8 cellular contexts compared by ENCODE assay signal in the genomic region with DNA sequence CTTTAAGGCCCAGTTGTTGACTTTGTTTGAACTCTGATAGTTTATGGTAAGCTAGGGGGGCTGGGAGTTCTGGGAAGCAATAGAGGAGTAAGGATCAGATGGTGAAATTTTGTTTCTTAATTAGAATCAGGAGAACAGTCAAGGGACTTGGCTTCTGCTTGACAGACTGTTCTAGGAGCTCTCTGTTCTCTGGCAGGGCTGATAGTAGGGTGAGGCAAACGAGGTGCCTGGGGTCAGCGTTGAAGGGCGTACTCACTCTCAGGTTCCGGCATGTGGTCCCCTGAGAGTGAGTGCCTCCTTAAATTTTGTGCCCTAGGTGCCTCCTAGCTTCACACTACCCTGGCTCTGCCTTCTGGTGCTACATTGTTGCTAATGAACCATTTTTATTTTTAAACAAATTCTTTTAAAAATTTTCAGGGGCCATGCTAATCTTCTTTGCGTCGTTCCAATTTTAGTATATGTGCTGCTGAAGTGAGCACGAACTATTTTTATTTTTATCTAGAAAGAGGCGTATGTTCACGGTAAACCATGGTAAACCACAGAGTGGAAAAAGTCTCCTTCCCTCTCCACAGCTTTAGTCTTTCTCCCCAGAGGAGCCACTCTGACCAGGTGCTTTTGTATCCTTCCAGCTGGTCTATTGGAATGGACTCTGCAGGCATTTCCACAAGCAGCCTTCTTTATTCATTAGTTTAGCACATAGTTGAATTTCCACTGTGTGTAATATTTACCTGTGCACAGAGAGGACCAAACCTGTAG. TPM values are rescaled to one million over a fixed set of nuclear protein-coding genes. Genes with fewer than 3 reads are reported as not detected.
DNase-seq lines count a peak whose midpoint lies in the region; ATAC-seq and TF ChIP-seq lines count a peak whose summit lies in the region.

No MANE protein-coding gene starts in this region.

- H3K9me3 ChIP-seq in DOHH2 (ENCODE audit: control insufficient read depth, insufficient read depth, low read length) (no peaks in the 10 kb centered on the region), mucosa of descending colon (no peaks in the 10 kb centered on the region), SJCRH30 (replicated peaks) (no peaks in the 10 kb centered on the region)

- H3K4me2 ChIP-seq in DOHH2 (ENCODE audit: low read length): peak overlapping the region; percentile 82

- H3F3A ChIP-seq in DOHH2 (ENCODE audit: control insufficient read depth, insufficient read depth): peaks cover 31% of the 10 kb centered on the region

- H3K27ac ChIP-seq in DOHH2 (ENCODE audit: low read depth, low read length): peak overlapping the region; percentile 93
- H3K27ac ChIP-seq in SJCRH30: no peak overlapping the region

- H3K27me3 Mint-ChIP-seq in activated T-helper 1 cell treated with anti-CD3 and anti-CD28 coated beads, Interleukin-12 subunit alpha, Interleukin-12 subunit beta, Interleukin-2, Interleukin-4 antibody, amounts not matched to agents 30 ng/mL and 10 ng/mL and 1 ng/mL, durations not matched to agents 14 hours and 24 hours and 36 hours (ENCODE audit: insufficient read depth): no peaks in the 10 kb centered on the region

- H3K36me3 ChIP-seq in DOHH2 (ENCODE audit: control insufficient read depth, low read length) (peaks cover 82% of the 10 kb centered on the region), mucosa of descending colon (ENCODE audit: low read depth) (no peaks in the 10 kb centered on the region), SJCRH30 (no peaks in the 10 kb centered on the region)

- no peaks in the 10 kb centered on the region for H3K9me3 Mint-ChIP-seq in activated T-helper 1 cell treated with anti-CD3 and anti-CD28 coated beads, Interleukin-12 subunit alpha, Interleukin-12 subunit beta, Interleukin-2, Interleukin-4 antibody, amounts not matched to agents 30 ng/mL and 10 ng/mL and 1 ng/mL, durations not matched to agents 14 hours and 24 hours and 36 hours

- H3K4me1 ChIP-seq in DOHH2 (ENCODE audit: control insufficient read depth, low read length) (peaks cover 88% of the 10 kb centered on the region), mucosa of descending colon (ENCODE audit: low read depth) (peaks cover 21% of the 10 kb centered on the region), SJCRH30 (no peaks in the 10 kb centered on the region)

- peak overlapping the region; percentile 92 for H3K27ac Mint-ChIP-seq in activated T-helper 1 cell treated with anti-CD3 and anti-CD28 coated beads, Interleukin-12 subunit alpha, Interleukin-12 subunit beta, Interleukin-2, Interleukin-4 antibody, amounts not matched to agents 30 ng/mL and 10 ng/mL and 1 ng/mL, durations not matched to agents 14 hours and 24 hours and 36 hours

- no peaks in the 10 kb centered on the region for H3K9me2 ChIP-seq in DOHH2 (replicated peaks; ENCODE audit: control insufficient read depth, low read length)

- H3K27me3 ChIP-seq in DOHH2 (ENCODE audit: control insufficient read depth, low read length): no peaks in the 10 kb centered on the region
- no peaks in the 10 kb centered on the region for H3K27me3 ChIP-seq in SJCRH30

- peaks cover 80% of the 10 kb centered on the region for H3K79me2 ChIP-seq in DOHH2 (ENCODE audit: control insufficient read depth, low read length)

- no peak for DNase-seq in activated T-helper 1 cell treated with anti-CD3 and anti-CD28 coated beads, Interleukin-12 subunit alpha, Interleukin-12 subunit beta, Interleukin-2, Interleukin-4 antibody, amounts not matched to agents 30 ng/mL and 10 ng/mL and 1 ng/mL, durations not matched to agents 14 hours and 24 hours and 36 hours (ENCODE audit: low spot score)
- no peak for DNase-seq in mucosa of descending colon
- no peak for DNase-seq in NCI-H1417 treated with DMSO at 0.1 percent for 48 hours (lab: John Stamatoyannopoulos, UW)
- no peak for DNase-seq in AG08396 (ENCODE audit: low spot score)
- no peak for DNase-seq in SJCRH30
- no peak for DNase-seq in NCI-H2227 treated with DMSO at 0.1 percent for 48 hours (lab: John Stamatoyannopoulos, UW)

- H3K4me3 ChIP-seq in DOHH2 (ENCODE audit: low read length) (peak overlapping the region; percentile 62), mucosa of descending colon (no peak overlapping the region), SJCRH30 (no peak overlapping the region)

- H4K20me1 ChIP-seq in DOHH2 (ENCODE audit: control insufficient read depth, insufficient read depth, low read depth, low read length): no peaks in the 10 kb centered on the region

- intact Hi-C loops in activated T-helper 1 cell treated with anti-CD3 and anti-CD28 coated beads, Interleukin-12 subunit alpha, Interleukin-12 subunit beta, Interleukin-2, Interleukin-4 antibody, amounts not matched to agents 30 ng/mL and 10 ng/mL and 1 ng/mL, durations not matched to agents 14 hours and 24 hours and 36 hours (cut with micrococcal nuclease): loop anchor here (1.0 to 10.0 kb wide), 4 partner anchors 9 to 901 kb away; a partner anchor contains a TSS
- intact Hi-C loops in mucosa of descending colon (cut with DNase I, micrococcal nuclease): no loop called here

- TF ChIP-seq CTCF in DOHH2 (IDR thresholded peaks at IDR 0.05; ENCODE audit: low read depth, low read length, poor library complexity, severe bottlenecking) (no peak), mucosa of descending colon (IDR thresholded peaks at IDR 0.05) (no peak)

- peak overlapping the region; percentile 81 for H3K4me3 Mint-ChIP-seq in activated T-helper 1 cell treated with anti-CD3 and anti-CD28 coated beads, Interleukin-12 subunit alpha, Interleukin-12 subunit beta, Interleukin-2, Interleukin-4 antibody, amounts not matched to agents 30 ng/mL and 10 ng/mL and 1 ng/mL, durations not matched to agents 14 hours and 24 hours and 36 hours

- peaks cover 70% of the 10 kb centered on the region for H3K36me3 Mint-ChIP-seq in activated T-helper 1 cell treated with anti-CD3 and anti-CD28 coated beads, Interleukin-12 subunit alpha, Interleukin-12 subunit beta, Interleukin-2, Interleukin-4 antibody, amounts not matched to agents 30 ng/mL and 10 ng/mL and 1 ng/mL, durations not matched to agents 14 hours and 24 hours and 36 hours (ENCODE audit: low read depth)

- ATAC-seq in GM21528 (IDR thresholded peaks at IDR 0.05; ENCODE audit: low FRiP score, unreplicated experiment) (peak; percentile 42), mucosa of descending colon (peak; percentile 31)

- H3K4me1 Mint-ChIP-seq in activated T-helper 1 cell treated with anti-CD3 and anti-CD28 coated beads, Interleukin-12 subunit alpha, Interleukin-12 subunit beta, Interleukin-2, Interleukin-4 antibody, amounts not matched to agents 30 ng/mL and 10 ng/mL and 1 ng/mL, durations not matched to agents 14 hours and 24 hours and 36 hours (ENCODE audit: low read depth): peaks cover 90% of the 10 kb centered on the region

RNA-seq across cellular contexts. Expression of a gene that starts 19.7 kb away (rescaled TPM):
- 139 and 143 TPM in 2 replicates for total RNA-seq in activated T-helper 1 cell treated with anti-CD3 and anti-CD28 coated beads, Interleukin-12 subunit alpha, Interleukin-12 subunit beta, Interleukin-2, Interleukin-4 antibody, amounts not matched to agents 30 ng/mL and 10 ng/mL and 1 ng/mL, durations not matched to agents 14 hours and 24 hours and 36 hours
- 10 to 100 TPM; 35.0 to 41.4 (median 37.2) TPM for total RNA-seq in mucosa of descending colon
- 17.4 TPM in 2 replicates for total RNA-seq in SJCRH30 (2014; rRNA removed; shearing (Covaris generic))

RNA-seq across cellular contexts. Expression of a gene that starts 26.7 kb away (rescaled TPM):
- 26.5 and 27.6 TPM in 2 replicates for total RNA-seq in activated T-helper 1 cell treated with anti-CD3 and anti-CD28 coated beads, Interleukin-12 subunit alpha, Interleukin-12 subunit beta, Interleukin-2, Interleukin-4 antibody, amounts not matched to agents 30 ng/mL and 10 ng/mL and 1 ng/mL, durations not matched to agents 14 hours and 24 hours and 36 hours
- total RNA-seq in mucosa of descending colon: 10 to 100 TPM; 16.2 to 22.0 (median 18.4) TPM
- total RNA-seq in SJCRH30 (2014; rRNA removed; shearing (Covaris generic)): 7.9 and 11.5 TPM in 2 replicates

RNA-seq across cellular contexts. Expression of a gene that starts 26.8 kb away (rescaled TPM):
- 80.6 and 85.2 TPM in 2 replicates for total RNA-seq in activated T-helper 1 cell treated with anti-CD3 and anti-CD28 coated beads, Interleukin-12 subunit alpha, Interleukin-12 subunit beta, Interleukin-2, Interleukin-4 antibody, amounts not matched to agents 30 ng/mL and 10 ng/mL and 1 ng/mL, durations not matched to agents 14 hours and 24 hours and 36 hours
- total RNA-seq in mucosa of descending colon: 10 to 100 TPM; 31.0 to 42.2 (median 41.0) TPM
- total RNA-seq in SJCRH30 (2014; rRNA removed; shearing (Covaris generic)): 34.7 and 39.5 TPM in 2 replicates

RNA-seq across cellular contexts. Expression of a gene that starts 38.8 kb away (rescaled TPM):
- 8.6 and 8.8 TPM in 2 replicates for total RNA-seq in activated T-helper 1 cell treated with anti-CD3 and anti-CD28 coated beads, Interleukin-12 subunit alpha, Interleukin-12 subunit beta, Interleukin-2, Interleukin-4 antibody, amounts not matched to agents 30 ng/mL and 10 ng/mL and 1 ng/mL, durations not matched to agents 14 hours and 24 hours and 36 hours
- 10 to 100 TPM; 13.2 to 14.2 (median 13.5) TPM for total RNA-seq in mucosa of descending colon
- total RNA-seq in SJCRH30 (2014; rRNA removed; shearing (Covaris generic)): 7.4 and 9.0 TPM in 2 replicates

RNA-seq across cellular contexts. Expression of a gene that starts 48.1 kb away (rescaled TPM):
- total RNA-seq in activated T-helper 1 cell treated with anti-CD3 and anti-CD28 coated beads, Interleukin-12 subunit alpha, Interleukin-12 subunit beta, Interleukin-2, Interleukin-4 antibody, amounts not matched to agents 30 ng/mL and 10 ng/mL and 1 ng/mL, durations not matched to agents 14 hours and 24 hours and 36 hours: 0.10 and 0.12 TPM in 2 replicates
- total RNA-seq in mucosa of descending colon: 100 to 1,000 TPM in 1 of 3 donors, 10 to 100 TPM in 2; 46.6 to 125 (median 94.5) TPM
- 0.24 TPM in 1 of 2 replicates, not detected in the other for total RNA-seq in SJCRH30 (2014; rRNA removed; shearing (Covaris generic))
